8 cellular contexts compared by ENCODE assay signal in the genomic region with DNA sequence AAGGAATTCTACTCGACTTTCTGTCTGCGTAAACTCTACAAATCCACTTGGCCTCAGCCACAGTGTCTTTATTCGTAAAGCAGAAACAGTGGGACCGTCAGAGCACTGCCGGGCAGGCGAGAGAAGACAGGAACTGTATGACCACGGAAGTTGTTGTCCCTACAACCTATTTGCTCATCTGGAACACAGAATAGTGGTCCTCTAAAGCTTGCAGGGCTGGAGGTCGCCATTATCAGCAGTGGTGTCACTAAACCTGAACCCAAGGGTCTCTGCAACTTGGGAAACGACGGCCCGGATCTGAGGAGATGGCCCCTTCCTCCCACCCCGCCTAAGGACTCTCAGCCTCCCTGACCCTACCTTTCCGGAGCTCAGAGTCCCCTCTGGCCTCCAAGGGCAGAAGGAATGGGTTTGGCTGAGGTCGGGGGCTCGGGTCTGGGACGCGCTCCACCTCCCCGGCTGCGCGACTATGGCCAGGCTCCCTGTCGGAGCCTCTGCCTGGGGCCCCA. TPM values are rescaled to one million over a fixed set of nuclear protein-coding genes. Genes with fewer than 3 reads are reported as not detected.
A peak's percentile ranks its signal among the peaks of the same experiment; 100 is the strongest.
DNase-seq lines count a peak whose midpoint lies in the region; ATAC-seq, FAIRE-seq and TF ChIP-seq lines count a peak whose summit lies in the region.

No MANE protein-coding gene starts in this region.

- H3K9me2 ChIP-seq in Karpas-422 (replicated peaks; ENCODE audit: insufficient read depth, low read length), result no peaks in the 10 kb centered on the region

- peak; percentile 7 for ATAC-seq in GM18870 (IDR thresholded peaks at IDR 0.05; ENCODE audit: unreplicated experiment)
- ATAC-seq in body of pancreas, result peak; percentile 2

- H2AFZ ChIP-seq in Karpas-422 (ENCODE audit: low read length), result 0 out of 2 replicates have a peak overlapping the region, but pooled peaks have one; percentile 25
- H2AFZ ChIP-seq in keratinocyte (ENCODE audit: control insufficient read depth, low read length), result peak overlapping the region; percentile 85

- H3K9me1 ChIP-seq in keratinocyte (ENCODE audit: control insufficient read depth, extremely low read depth, insufficient read depth, low read length), result peaks cover 3% of the 10 kb centered on the region

- TF ChIP-seq CTCF in body of pancreas (IDR thresholded peaks at IDR 0.05), result no peak
- TF ChIP-seq CTCF in keratinocyte (optimal IDR thresholded peaks at IDR 0.05 in 1 of 3, IDR thresholded peaks at IDR 0.05 in 1 of 3, conservative IDR thresholded peaks at IDR 0.05 in 1 of 3; ENCODE audit: extremely low read depth in 1 of 3, insufficient read depth in 2 of 3, low read length in 3 of 3), result no peak
- no peak for TF ChIP-seq CTCF in stomach (IDR thresholded peaks at IDR 0.05)

- H3K27me3 ChIP-seq in Karpas-422 (ENCODE audit: low read length) (no peaks in the 10 kb centered on the region), body of pancreas (no peaks in the 10 kb centered on the region), keratinocyte (ENCODE audit: control insufficient read depth, extremely low read depth, insufficient read depth, low read length) (no peaks in the 10 kb centered on the region), stomach (no peaks in the 10 kb centered on the region)

- FAIRE-seq in keratinocyte (lab: Jason Lieb, UNC), result no peak

- no peak overlapping the region for H3K27ac ChIP-seq in Karpas-422 (ENCODE audit: low read length)
- H3K27ac ChIP-seq in body of pancreas, result peak overlapping the region; percentile 87 to 99 (median 94)
- H3K27ac ChIP-seq in keratinocyte (ENCODE audit: control insufficient read depth, insufficient read depth, low read length), result peak overlapping the region; percentile 94
- peak overlapping the region; percentile 94 to 96 (median 94) for H3K27ac ChIP-seq in stomach

- peak overlapping the region; percentile 83 for H3K4me2 ChIP-seq in Karpas-422 (ENCODE audit: low read depth, low read length, poor library complexity, severe bottlenecking)
- H3K4me2 ChIP-seq in keratinocyte (ENCODE audit: control insufficient read depth, extremely low read depth, insufficient read depth, low read depth, low read length), result peak overlapping the region; percentile 65

- H3K4me1 ChIP-seq in Karpas-422 (ENCODE audit: low read length) (peaks cover 29% of the 10 kb centered on the region), body of pancreas (peaks cover 72% of the 10 kb centered on the region), keratinocyte (ENCODE audit: control insufficient read depth, extremely low read depth, insufficient read depth, low read length) (peaks cover 8% of the 10 kb centered on the region), stomach (peaks cover 17 to 80% (median 52%) of the 10 kb centered on the region in 4 donors)

- no peak for TF ChIP-seq EP300 in stomach (IDR thresholded peaks at IDR 0.05)

- dilution Hi-C loops in keratinocyte (cut with MboI; ENCODE audit: extremely low pct_ligation_motif_present, low sequenced_read_pairs), result no loop called here

- H3K9ac ChIP-seq in Karpas-422 (ENCODE audit: low read length), result peak overlapping the region; percentile 99
- peak overlapping the region; percentile 99 for H3K9ac ChIP-seq in keratinocyte (ENCODE audit: control insufficient read depth, extremely low read depth, insufficient read depth, low read length)

- 0% methylated on average over 6 to 21 of the region's 21 CpGs for WGBS in body of pancreas, 2 donors
- 1 to 2% (median 1%) methylated on average over 16 to 21 of the region's 21 CpGs for WGBS in stomach, 5 donors

- H3K9me3 ChIP-seq in Karpas-422 (ENCODE audit: low read length) (no peaks in the 10 kb centered on the region), body of pancreas (no peaks in the 10 kb centered on the region), keratinocyte (ENCODE audit: control insufficient read depth, low read depth, low read length) (no peaks in the 10 kb centered on the region), stomach (no peaks in the 10 kb centered on the region)

- intact Hi-C loops in body of pancreas (cut with DNase I) (no loop called here), stomach (cut with DNase I; ENCODE audit: low total_unique reads) (no loop called here)

- TF ChIP-seq POLR2A in body of pancreas (IDR thresholded peaks at IDR 0.05), result no peak
- no peak for TF ChIP-seq POLR2A in stomach (IDR thresholded peaks at IDR 0.05)

- H3K79me2 ChIP-seq in Karpas-422 (ENCODE audit: low read length) (peaks cover 94% of the 10 kb centered on the region), keratinocyte (ENCODE audit: control insufficient read depth, insufficient read depth, low read length) (peaks cover 85% of the 10 kb centered on the region)

- H4K20me1 ChIP-seq in Karpas-422 (ENCODE audit: insufficient read depth, low read depth, low read length) (peaks cover 16% of the 10 kb centered on the region; the same call in 1 of the 2 replicates), keratinocyte (ENCODE audit: control insufficient read depth, extremely low read depth, insufficient read depth, low read length) (peaks cover 5% of the 10 kb centered on the region)

- H3K36me3 ChIP-seq in Karpas-422 (ENCODE audit: insufficient read depth, low read length) (0 out of 2 replicates have a peak, but pooled peaks cover 4% of the 10 kb centered on the region), body of pancreas (replicated peaks in 1 of 2; ENCODE audit: insufficient read depth in 1 of 2, low read depth in 2 of 2) (no peaks in the 10 kb centered on the region), keratinocyte (ENCODE audit: control insufficient read depth in 2 of 2, extremely low read depth in 1 of 2, insufficient read depth in 2 of 2, low read length in 2 of 2) (peaks cover 4 to 18% of the 10 kb centered on the region in 2 experiments), stomach (peaks cover 0 to 22% (median 12%) of the 10 kb centered on the region in 4 donors)

- peak overlapping the region; percentile 99 for H3K4me3 ChIP-seq in Karpas-422 (ENCODE audit: low read length)
- H3K4me3 ChIP-seq in body of pancreas, result peak overlapping the region; percentile 95 to 96
- peak overlapping the region; percentile 83 to 92 (median 85) for H3K4me3 ChIP-seq in keratinocyte (ENCODE audit: control insufficient read depth in 2 of 3, extremely low read depth in 1 of 3, insufficient read depth in 2 of 3, low read depth in 1 of 3, low read length in 3 of 3)
- peak overlapping the region; percentile 86 to 97 (median 92) for H3K4me3 ChIP-seq in stomach

- peak; percentile 54 for DNase-seq in Karpas-422
- DNase-seq in body of pancreas, result peak in 1 of 4 donors; percentile 18
- DNase-seq in keratinocyte (ENCODE audit: low read depth, low spot score), result no peak
- no peak for DNase-seq in stomach
- no peak for DNase-seq in SKM-1 (lab: John Stamatoyannopoulos, UW; ENCODE audit: unreplicated experiment)
- no peak for DNase-seq in iPS-NIHi7 (ENCODE audit: extremely low spot score)
- no peak for DNase-seq in stimulated activated CD4-positive, alpha-beta T cell treated with anti-CD3 and anti-CD28 coated beads, Interleukin-2, amount 100 ng/mL, for 24 hours

RNA-seq across cellular contexts. Expression of gene STYXL1, which starts 0.4 kb away (rescaled TPM):
- total RNA-seq in Karpas-422 (2014; rRNA removed; shearing (Covaris generic); ENCODE audit: low replicate concordance), result 22.2 and 30.5 TPM in 2 replicates
- total RNA-seq in body of pancreas (10 to 100 TPM; 20.8 to 24.7 TPM), stomach (10 to 100 TPM; 12.3 to 58.1 (median 17.8) TPM)
- polyA plus RNA-seq in keratinocyte (68.9 to 96.1 TPM (median 76.2 TPM) in 3 replicates), stomach (10 to 100 TPM; 37.0 to 57.4 (median 45.4) TPM)
- 9.9 TPM for polyA plus RNA-seq in keratinocyte (2011; ENCODE audit: low read depth)
- polyA plus RNA-seq in keratinocyte (2011; cell fraction: cytosol; rRNA removed), result 74.0 and 89.5 TPM in 2 replicates
- polyA plus RNA-seq in keratinocyte (2011; cell fraction: nucleus; rRNA removed), result 63.0 and 64.9 TPM in 2 replicates
- 55.3 and 58.4 TPM in 2 replicates for polyA plus RNA-seq in keratinocyte (2012; ENCODE audit: low replicate concordance)
- 40.1 to 45.6 TPM (median 43.1 TPM) in 3 replicates for polyA minus RNA-seq in keratinocyte
- polyA minus RNA-seq in keratinocyte (2011; cell fraction: cytosol; rRNA and poly(A)+ RNA removed), result 18.6 TPM
- polyA minus RNA-seq in keratinocyte (2011; cell fraction: nucleus; rRNA and poly(A)+ RNA removed), result 9.5 and 17.2 TPM in 2 replicates

RNA-seq across cellular contexts. Expression of gene MDH2, which starts 0.5 kb away (rescaled TPM):
- 142 TPM in 2 replicates for total RNA-seq in Karpas-422 (2014; rRNA removed; shearing (Covaris generic); ENCODE audit: low replicate concordance)
- total RNA-seq in body of pancreas (10 to 100 TPM; 56.6 to 67.2 TPM), stomach (100 to 1,000 TPM in 2 of 5 donors, 10 to 100 TPM in 3; 41.1 to 227 (median 71.9) TPM)
- polyA plus RNA-seq in keratinocyte (83.8 to 166 TPM (median 156 TPM) in 3 replicates), stomach (100 to 1,000 TPM in 1 of 3 donors, 10 to 100 TPM in 2; 81.5 to 107 (median 89.2) TPM)
- 67.7 TPM for polyA plus RNA-seq in keratinocyte (2011; ENCODE audit: low read depth)
- polyA plus RNA-seq in keratinocyte (2011; cell fraction: cytosol; rRNA removed), result 129 and 166 TPM in 2 replicates
- polyA plus RNA-seq in keratinocyte (2011; cell fraction: nucleus; rRNA removed), result 90.3 and 111 TPM in 2 replicates
- 144 and 181 TPM in 2 replicates for polyA plus RNA-seq in keratinocyte (2012; ENCODE audit: low replicate concordance)
- 82.8 to 595 TPM (median 103 TPM) in 3 replicates for polyA minus RNA-seq in keratinocyte
- polyA minus RNA-seq in keratinocyte (2011; cell fraction: cytosol; rRNA and poly(A)+ RNA removed), result 172 TPM
- polyA minus RNA-seq in keratinocyte (2011; cell fraction: nucleus; rRNA and poly(A)+ RNA removed), result 39.4 and 48.7 TPM in 2 replicates

RNA-seq across cellular contexts. Expression of gene TMEM120A, which starts 53.0 kb away (rescaled TPM):
- 32.8 and 35.6 TPM in 2 replicates for total RNA-seq in Karpas-422 (2014; rRNA removed; shearing (Covaris generic); ENCODE audit: low replicate concordance)
- total RNA-seq in body of pancreas, result 10 to 100 TPM; 22.1 to 35.0 TPM
- 41.0 to 72.4 TPM (median 47.0 TPM) in 3 replicates for polyA plus RNA-seq in keratinocyte
- 19.5 TPM for polyA plus RNA-seq in keratinocyte (2011; ENCODE audit: low read depth)
- 39.1 and 45.4 TPM in 2 replicates for polyA plus RNA-seq in keratinocyte (2011; cell fraction: cytosol; rRNA removed)
- 46.7 and 51.3 TPM in 2 replicates for polyA plus RNA-seq in keratinocyte (2011; cell fraction: nucleus; rRNA removed)
- 21.7 and 29.1 TPM in 2 replicates for polyA plus RNA-seq in keratinocyte (2012; ENCODE audit: low replicate concordance)
- 37.6 to 94.8 TPM (median 56.3 TPM) in 3 replicates for polyA minus RNA-seq in keratinocyte
- polyA minus RNA-seq in keratinocyte (2011; cell fraction: cytosol; rRNA and poly(A)+ RNA removed), result 50.5 TPM
- polyA minus RNA-seq in keratinocyte (2011; cell fraction: nucleus; rRNA and poly(A)+ RNA removed), result 10.4 and 20.2 TPM in 2 replicates
- total RNA-seq in stomach, result 10 to 100 TPM in 4 of 5 donors, 1 to 10 TPM in 1; 4.1 to 75.3 (median 24.2) TPM
- 10 to 100 TPM; 53.6 to 78.6 (median 68.3) TPM for polyA plus RNA-seq in stomach
